ENCODE assay signal across 21 cellular contexts in genomic region chr12:131749618-131750315, GRCh38.
"Had no signal": no experiment of that assay in that cellular context is flagged by ENCODE, and none has a peak within 500 bp of the region (broad histone marks: within the 10 kb centered on the region; RNA-seq: fewer than 3 reads in every experiment).

No MANE protein-coding gene starts in this region.

- DNase-seq: activated B cell treated with CpG ODN at 0.5 μM for 24 hours; activated CD4-positive, alpha-beta T cell treated with anti-CD3 and anti-CD28 coated beads, Interleukin-2, amount 50 U/mL, for 1 hour; activated CD8-positive, alpha-beta memory T cell treated with anti-CD3 and anti-CD28 coated beads for 24 hours; activated naive CD4-positive, alpha-beta T cell treated with anti-CD3 and anti-CD28 coated beads, Interleukin-2, amount 50 U/mL, for 16 hours; caudate nucleus; effector CD4-positive, alpha-beta T cell; foreskin keratinocyte; glutamatergic neuron; immature natural killer cell; left colon; mammary epithelial cell; natural killer cell; right lobe of liver; T-helper 2 cell had no signal

- H3K4me3 ChIP-seq: coronary artery, mucosa of descending colon, psoas muscle, right lobe of liver, SJSA1 had no signal

- H3K27me3 ChIP-seq: foreskin keratinocyte, right lobe of liver, SJSA1 had no signal

- H3K27ac Mint-ChIP-seq: activated B cell treated with CpG ODN at 0.5 μM for 24 hours; stimulated activated naive CD8-positive, alpha-beta T cell treated with anti-CD3 and anti-CD28 coated beads, Interleukin-15, Interleukin-2, amounts not matched to agents 100 ng/mL and 50 ng/mL, for 24 hours; type B pancreatic cell had no signal

- H3K27me3 Mint-ChIP-seq: activated B cell treated with CpG ODN at 0.5 μM for 24 hours; stimulated activated naive CD8-positive, alpha-beta T cell treated with anti-CD3 and anti-CD28 coated beads, Interleukin-15, Interleukin-2, amounts not matched to agents 100 ng/mL and 50 ng/mL, for 24 hours; type B pancreatic cell had no signal

- H3K9me3 Mint-ChIP-seq: immature natural killer cell; natural killer cell; stimulated activated naive CD8-positive, alpha-beta T cell treated with anti-CD3 and anti-CD28 coated beads, Interleukin-15, Interleukin-2, amounts not matched to agents 100 ng/mL and 50 ng/mL, for 24 hours; type B pancreatic cell had no signal

- ATAC-seq: foreskin keratinocyte, left colon, mucosa of descending colon, natural killer cell, psoas muscle, right lobe of liver had no signal

- FAIRE-seq: TTC549 had no signal

- H3K4me1 Mint-ChIP-seq: activated B cell treated with CpG ODN at 0.5 μM for 24 hours had no signal

- H3K4me3 Mint-ChIP-seq: activated B cell treated with CpG ODN at 0.5 μM for 24 hours; immature natural killer cell; natural killer cell; stimulated activated naive CD8-positive, alpha-beta T cell treated with anti-CD3 and anti-CD28 coated beads, Interleukin-15, Interleukin-2, amounts not matched to agents 100 ng/mL and 50 ng/mL, for 24 hours; type B pancreatic cell had no signal
